ENCODE assay signal across 1 cellular context in the genomic region with DNA sequence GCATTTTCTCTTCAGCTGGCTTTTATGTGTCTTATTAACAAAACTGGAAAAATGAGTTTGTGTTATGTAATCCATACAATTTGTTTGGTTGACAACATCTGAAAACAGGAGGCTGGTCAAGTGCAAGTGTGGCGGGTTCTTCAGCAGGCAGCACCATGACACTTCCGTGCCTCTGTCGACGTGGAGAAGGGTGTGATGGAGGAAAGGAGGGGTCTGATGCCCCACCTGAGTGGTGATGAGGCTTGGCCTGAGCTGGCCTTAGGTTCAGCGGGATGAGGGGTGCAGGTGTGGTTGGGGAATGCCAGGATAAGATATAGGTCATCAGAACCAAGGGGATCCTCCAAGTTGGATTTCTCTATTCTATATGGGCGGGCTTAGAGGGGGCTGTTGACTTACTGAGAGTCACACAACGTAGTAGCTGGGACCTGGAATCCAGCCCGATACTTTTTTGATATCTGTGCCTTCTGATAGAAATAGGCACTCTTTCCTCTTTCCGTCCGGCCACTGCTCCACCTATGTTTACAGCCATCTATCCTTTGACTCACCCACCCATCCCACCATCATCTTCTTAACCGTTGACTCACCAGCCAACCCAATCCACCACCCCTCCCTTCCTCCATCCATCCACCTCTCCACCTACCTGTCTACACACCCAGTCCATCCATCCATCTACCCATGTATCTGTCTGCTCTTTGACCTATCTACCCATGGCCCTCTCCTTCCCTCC.
TF ChIP-seq lines count a peak whose summit lies in the region.

No MANE protein-coding gene starts in this region.

TF ChIP-seq in IMR-90, 13 proteins besides CTCF, POLR2A, EP300 and RAD21:
- no peak for TF ChIP-seq USF2 (IDR thresholded peaks at IDR 0.05; ENCODE audit: low read depth, low read length)
- no peak for TF ChIP-seq MAZ (IDR thresholded peaks at IDR 0.05; ENCODE audit: borderline replicate concordance, low read depth, low read length)
- TF ChIP-seq RCOR1 (IDR thresholded peaks at IDR 0.05; ENCODE audit: insufficient replicate concordance, low read length): no peak
